ENCODE assay signal across 2 cellular contexts in the genomic region with DNA sequence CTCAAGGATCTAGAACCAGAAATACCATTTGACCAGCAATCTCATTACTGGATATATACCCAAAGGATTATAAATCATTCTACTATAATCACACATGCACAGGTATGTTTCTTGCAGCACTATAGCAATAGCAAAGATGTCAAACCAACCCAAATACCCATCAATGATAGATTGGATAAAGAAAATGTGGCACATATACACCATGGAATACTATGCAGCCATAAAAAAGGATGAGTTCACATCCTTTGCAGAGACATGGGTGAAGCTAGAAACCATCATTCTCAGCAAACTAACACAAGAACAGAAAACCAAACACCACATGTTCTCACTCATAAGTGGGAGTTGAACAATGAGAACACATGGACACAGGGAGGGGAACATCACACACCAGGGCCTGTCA. TPM values are rescaled to one million over a fixed set of nuclear protein-coding genes. Genes with fewer than 3 reads are reported as not detected.
"Had no signal": no experiment of that assay in that cellular context is flagged by ENCODE, and none has a peak within 500 bp of the region (broad histone marks: within the 10 kb centered on the region; RNA-seq: fewer than 3 reads in every experiment).

No MANE protein-coding gene starts in this region.

RNA-seq across cellular contexts. Expression of a gene that starts 33.2 kb away (rescaled TPM):
- total RNA-seq: G401, GM12878 had no signal
- polyA plus RNA-seq: GM12878 had no signal
